In the genomic region with DNA sequence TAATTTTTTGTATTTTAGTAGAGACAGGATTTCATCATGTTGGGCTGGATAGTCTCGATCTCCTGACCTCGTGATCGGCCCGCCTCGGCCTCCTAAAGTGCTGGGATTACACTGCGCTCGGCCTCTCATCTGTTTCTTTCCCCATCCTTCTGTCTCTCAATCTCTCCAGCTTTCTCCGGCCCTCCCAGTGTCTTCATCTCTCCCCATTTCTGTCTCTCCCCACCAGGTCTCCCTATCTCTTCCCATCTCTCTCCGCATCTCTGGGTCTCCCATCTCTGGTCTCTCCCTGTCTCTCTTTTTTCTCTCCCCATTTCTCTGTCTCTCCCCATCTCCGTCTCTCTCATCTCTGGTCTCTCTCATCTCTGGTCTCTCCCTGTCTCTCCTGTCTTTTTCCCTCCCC, we compare ENCODE assay signal across 8 cellular contexts. TPM values are rescaled to one million over a fixed set of nuclear protein-coding genes. Genes with fewer than 3 reads are reported as not detected.
A peak's percentile ranks its signal among the peaks of the same experiment; 100 is the strongest.
DNase-seq lines count a peak whose midpoint lies in the region; ATAC-seq and TF ChIP-seq lines count a peak whose summit lies in the region.
"Had no signal": no experiment of that assay in that cellular context is flagged by ENCODE, and none has a peak within 500 bp of the region (broad histone marks: within the 10 kb centered on the region; RNA-seq: fewer than 3 reads in every experiment).

No MANE protein-coding gene starts in this region.

- no peak for TF ChIP-seq RAD21 in neural cell (conservative IDR thresholded peaks at IDR 0.05)

- peak overlapping the region; percentile 51 for H3K4me3 ChIP-seq in neural cell (ENCODE audit: low read length)

- H3K27ac ChIP-seq in neural cell (ENCODE audit: low read length) = no peak overlapping the region

- no peaks in the 10 kb centered on the region for H3K79me2 ChIP-seq in neural cell (replicated peaks; ENCODE audit: insufficient read depth, low read length)

- H3F3A ChIP-seq in neural cell (ENCODE audit: insufficient read depth, low read length, poor library complexity, severe bottlenecking) = no peaks in the 10 kb centered on the region

- H3K4me3 Mint-ChIP-seq in WTC11 = no peak overlapping the region
- H3K4me3 Mint-ChIP-seq: activated CD4-positive, alpha-beta T cell treated with anti-CD3 and anti-CD28 coated beads, Interleukin-2, amount 10 ng/mL, durations not matched to agents 24 days and 14 days had no signal

- H4K20me1 ChIP-seq in neural cell (ENCODE audit: insufficient read depth) = no peaks in the 10 kb centered on the region

- H2AFZ ChIP-seq in neural cell (ENCODE audit: low read depth, low read length) = peak overlapping the region; percentile 60

- TF ChIP-seq EP300 in neural cell (conservative IDR thresholded peaks at IDR 0.05; ENCODE audit: poor library complexity, severe bottlenecking) = no peak

- TF ChIP-seq CTCF in WTC11 (IDR thresholded peaks at IDR 0.05) = no peak
- no peak for TF ChIP-seq CTCF in neural cell (IDR thresholded peaks at IDR 0.05; ENCODE audit: poor library complexity, severe bottlenecking)

- peaks cover 4% of the 10 kb centered on the region; the same call in 1 of the 2 replicates for H3K4me1 ChIP-seq in ES-I3 (ENCODE audit: insufficient read depth, low read length)

- no peak overlapping the region for H3K4me2 ChIP-seq in neural cell (ENCODE audit: low read length)

- no peak overlapping the region for H3K27ac Mint-ChIP-seq in WTC11
- H3K27ac Mint-ChIP-seq: activated CD4-positive, alpha-beta T cell treated with anti-CD3 and anti-CD28 coated beads, Interleukin-2, amount 10 ng/mL, durations not matched to agents 24 days and 14 days had no signal

- H3K9me3 ChIP-seq in ES-I3 (ENCODE audit: control insufficient read depth, insufficient read depth, low read length) = no peaks in the 10 kb centered on the region
- H3K9me3 ChIP-seq in neural cell (ENCODE audit: low read length) = no peaks in the 10 kb centered on the region

- DNase-seq in WTC11 (ENCODE audit: low spot score) (no peak), NCI-H1048 (lab: John Stamatoyannopoulos, UW) (no peak)
- DNase-seq: NCI-H510A had no signal

- no peaks in the 10 kb centered on the region for H3K36me3 Mint-ChIP-seq in WTC11

- H3K27me3 ChIP-seq in neural cell (ENCODE audit: insufficient read depth, low read depth, low read length) = peaks cover 11% of the 10 kb centered on the region

- ATAC-seq in WTC11 = no peak
- ATAC-seq in GM19328 (IDR thresholded peaks at IDR 0.05; ENCODE audit: unreplicated experiment) = no peak
- no peak for ATAC-seq in GM21737 (IDR thresholded peaks at IDR 0.05; ENCODE audit: unreplicated experiment)

- peaks cover 39% of the 10 kb centered on the region for H3K27me3 Mint-ChIP-seq in WTC11 (ENCODE audit: low read depth)

- no peaks in the 10 kb centered on the region for H3K9me3 Mint-ChIP-seq in WTC11
- H3K9me3 Mint-ChIP-seq: activated CD4-positive, alpha-beta T cell treated with anti-CD3 and anti-CD28 coated beads, Interleukin-2, amount 10 ng/mL, durations not matched to agents 24 days and 14 days had no signal

- no peaks in the 10 kb centered on the region for H3K36me3 ChIP-seq in ES-I3 (ENCODE audit: insufficient read depth, low read length)
- H3K36me3 ChIP-seq in neural cell (ENCODE audit: insufficient read depth, low read length) = no peaks in the 10 kb centered on the region

- H3K9me2 ChIP-seq in neural cell (ENCODE audit: insufficient read depth, low read length) = no peaks in the 10 kb centered on the region

- CTCF ChIA-PET in WTC11 (lab: Charles Lee) = interaction anchor here (0.6 to 4.6 kb wide), 9 partner anchors 22 to 179 kb away, joined by 3 to 66 read pairs (median 6); no protein-coding TSS in a partner anchor

- peaks cover 6% of the 10 kb centered on the region; the same call in 1 of the 2 replicates for H3K4me1 Mint-ChIP-seq in WTC11

- POLR2A ChIA-PET in WTC11 (lab: Charles Lee) = no interaction called here

- peak overlapping the region; percentile 55; the same call in 1 of the 2 replicates for H3K9ac ChIP-seq in ES-I3 (ENCODE audit: low read depth, low read length)
- peak overlapping the region; percentile 48 for H3K9ac ChIP-seq in neural cell (ENCODE audit: low read length)

TF ChIP-seq in WTC11, 78 proteins besides CTCF, POLR2A, EP300 and RAD21 (continues in another document):
- no peak for TF ChIP-seq FOXJ3 (CRISPR knock-in tag; IDR thresholded peaks at IDR 0.05; ENCODE audit: borderline replicate concordance)
- TF ChIP-seq FOXK1 (CRISPR knock-in tag; IDR thresholded peaks at IDR 0.05) = no peak
- TF ChIP-seq ETV6 (CRISPR knock-in tag; IDR thresholded peaks at IDR 0.05) = no peak
- no peak for TF ChIP-seq ZBTB21 (CRISPR knock-in tag; IDR thresholded peaks at IDR 0.05; ENCODE audit: borderline replicate concordance)
- TF ChIP-seq, protein P1, sequence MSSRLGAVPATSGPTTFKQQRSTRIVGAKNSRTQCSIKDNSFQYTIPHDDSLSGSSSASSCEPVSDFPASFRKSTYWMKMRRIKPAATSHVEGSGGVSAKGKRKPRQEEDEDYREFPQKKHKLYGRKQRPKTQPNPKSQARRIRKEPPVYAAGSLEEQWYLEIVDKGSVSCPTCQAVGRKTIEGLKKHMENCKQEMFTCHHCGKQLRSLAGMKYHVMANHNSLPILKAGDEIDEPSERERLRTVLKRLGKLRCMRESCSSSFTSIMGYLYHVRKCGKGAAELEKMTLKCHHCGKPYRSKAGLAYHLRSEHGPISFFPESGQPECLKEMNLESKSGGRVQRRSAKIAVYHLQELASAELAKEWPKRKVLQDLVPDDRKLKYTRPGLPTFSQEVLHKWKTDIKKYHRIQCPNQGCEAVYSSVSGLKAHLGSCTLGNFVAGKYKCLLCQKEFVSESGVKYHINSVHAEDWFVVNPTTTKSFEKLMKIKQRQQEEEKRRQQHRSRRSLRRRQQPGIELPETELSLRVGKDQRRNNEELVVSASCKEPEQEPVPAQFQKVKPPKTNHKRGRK (CRISPR knock-in tag; IDR thresholded peaks at IDR 0.05; ENCODE audit: borderline replicate concordance) = 0 out of 2 replicates have a peak, but pooled peaks have one; percentile 60
- TF ChIP-seq, protein P2, sequence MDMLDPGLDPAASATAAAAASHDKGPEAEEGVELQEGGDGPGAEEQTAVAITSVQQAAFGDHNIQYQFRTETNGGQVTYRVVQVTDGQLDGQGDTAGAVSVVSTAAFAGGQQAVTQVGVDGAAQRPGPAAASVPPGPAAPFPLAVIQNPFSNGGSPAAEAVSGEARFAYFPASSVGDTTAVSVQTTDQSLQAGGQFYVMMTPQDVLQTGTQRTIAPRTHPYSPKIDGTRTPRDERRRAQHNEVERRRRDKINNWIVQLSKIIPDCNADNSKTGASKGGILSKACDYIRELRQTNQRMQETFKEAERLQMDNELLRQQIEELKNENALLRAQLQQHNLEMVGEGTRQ (CRISPR knock-in tag; IDR thresholded peaks at IDR 0.05) = no peak

TF ChIP-seq in neural cell, 6 proteins besides CTCF, POLR2A, EP300 and RAD21:
- TF ChIP-seq, protein P3, sequence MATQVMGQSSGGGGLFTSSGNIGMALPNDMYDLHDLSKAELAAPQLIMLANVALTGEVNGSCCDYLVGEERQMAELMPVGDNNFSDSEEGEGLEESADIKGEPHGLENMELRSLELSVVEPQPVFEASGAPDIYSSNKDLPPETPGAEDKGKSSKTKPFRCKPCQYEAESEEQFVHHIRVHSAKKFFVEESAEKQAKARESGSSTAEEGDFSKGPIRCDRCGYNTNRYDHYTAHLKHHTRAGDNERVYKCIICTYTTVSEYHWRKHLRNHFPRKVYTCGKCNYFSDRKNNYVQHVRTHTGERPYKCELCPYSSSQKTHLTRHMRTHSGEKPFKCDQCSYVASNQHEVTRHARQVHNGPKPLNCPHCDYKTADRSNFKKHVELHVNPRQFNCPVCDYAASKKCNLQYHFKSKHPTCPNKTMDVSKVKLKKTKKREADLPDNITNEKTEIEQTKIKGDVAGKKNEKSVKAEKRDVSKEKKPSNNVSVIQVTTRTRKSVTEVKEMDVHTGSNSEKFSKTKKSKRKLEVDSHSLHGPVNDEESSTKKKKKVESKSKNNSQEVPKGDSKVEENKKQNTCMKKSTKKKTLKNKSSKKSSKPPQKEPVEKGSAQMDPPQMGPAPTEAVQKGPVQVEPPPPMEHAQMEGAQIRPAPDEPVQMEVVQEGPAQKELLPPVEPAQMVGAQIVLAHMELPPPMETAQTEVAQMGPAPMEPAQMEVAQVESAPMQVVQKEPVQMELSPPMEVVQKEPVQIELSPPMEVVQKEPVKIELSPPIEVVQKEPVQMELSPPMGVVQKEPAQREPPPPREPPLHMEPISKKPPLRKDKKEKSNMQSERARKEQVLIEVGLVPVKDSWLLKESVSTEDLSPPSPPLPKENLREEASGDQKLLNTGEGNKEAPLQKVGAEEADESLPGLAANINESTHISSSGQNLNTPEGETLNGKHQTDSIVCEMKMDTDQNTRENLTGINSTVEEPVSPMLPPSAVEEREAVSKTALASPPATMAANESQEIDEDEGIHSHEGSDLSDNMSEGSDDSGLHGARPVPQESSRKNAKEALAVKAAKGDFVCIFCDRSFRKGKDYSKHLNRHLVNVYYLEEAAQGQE (IDR thresholded peaks at IDR 0.05; ENCODE audit: borderline replicate concordance) = no peak
- no peak for TF ChIP-seq POLR2AphosphoS5 (IDR thresholded peaks at IDR 0.05)
- TF ChIP-seq TAF1 (IDR thresholded peaks at IDR 0.05; ENCODE audit: low read depth) = no peak
- TF ChIP-seq MXI1 (conservative IDR thresholded peaks at IDR 0.05; ENCODE audit: poor library complexity, severe bottlenecking) = no peak
- TF ChIP-seq SMC3 (conservative IDR thresholded peaks at IDR 0.05; ENCODE audit: poor library complexity) = no peak
- no peak for TF ChIP-seq EZH2 (IDR thresholded peaks at IDR 0.05; ENCODE audit: borderline replicate concordance, insufficient read depth, low read length, poor library complexity, severe bottlenecking)

RNA-seq across cellular contexts. Expression of a gene that starts 12.2 kb away (rescaled TPM):
- 0.44 to 1.5 TPM (median 1.4 TPM) in 3 replicates for total RNA-seq in WTC11 (2021)
- polyA plus RNA-seq in neural cell = not detected in 2 replicates
- polyA minus RNA-seq in neural cell = not detected in 2 replicates

RNA-seq across cellular contexts. Expression of a gene that starts 13.7 kb away (rescaled TPM):
- 0.18 to 0.23 TPM (median 0.22 TPM) in 3 replicates for total RNA-seq in WTC11 (2021)
- polyA plus RNA-seq in neural cell = not detected in 2 replicates
- polyA minus RNA-seq in neural cell = not detected in 2 replicates
- total RNA-seq: activated CD4-positive, alpha-beta T cell treated with anti-CD3 and anti-CD28 coated beads, Interleukin-2, amount 10 ng/mL, durations not matched to agents 24 days and 14 days had no signal

RNA-seq across cellular contexts. Expression of a gene that starts 26.1 kb away (rescaled TPM):
- 54.4 to 57.9 TPM (median 56.1 TPM) in 3 replicates for total RNA-seq in WTC11 (2021)
- polyA plus RNA-seq in neural cell = 18.6 and 21.3 TPM in 2 replicates
- 11.2 and 12.0 TPM in 2 replicates for polyA minus RNA-seq in neural cell

RNA-seq across cellular contexts. Expression of a gene that starts 37.4 kb away (rescaled TPM):
- total RNA-seq in WTC11 (2021) = 84.3 to 96.6 TPM (median 96.2 TPM) in 3 replicates
- 37.4 and 42.1 TPM in 2 replicates for polyA plus RNA-seq in neural cell
- 19.9 and 22.4 TPM in 2 replicates for polyA minus RNA-seq in neural cell

RNA-seq across cellular contexts. Expression of a gene that starts 44.7 kb away (rescaled TPM):
- total RNA-seq in WTC11 (2021) = 977 to 1,088 TPM (median 978 TPM) in 3 replicates
- polyA plus RNA-seq in neural cell = 211 and 242 TPM in 2 replicates
- polyA minus RNA-seq in neural cell = 174 and 179 TPM in 2 replicates
